In the genomic region with DNA sequence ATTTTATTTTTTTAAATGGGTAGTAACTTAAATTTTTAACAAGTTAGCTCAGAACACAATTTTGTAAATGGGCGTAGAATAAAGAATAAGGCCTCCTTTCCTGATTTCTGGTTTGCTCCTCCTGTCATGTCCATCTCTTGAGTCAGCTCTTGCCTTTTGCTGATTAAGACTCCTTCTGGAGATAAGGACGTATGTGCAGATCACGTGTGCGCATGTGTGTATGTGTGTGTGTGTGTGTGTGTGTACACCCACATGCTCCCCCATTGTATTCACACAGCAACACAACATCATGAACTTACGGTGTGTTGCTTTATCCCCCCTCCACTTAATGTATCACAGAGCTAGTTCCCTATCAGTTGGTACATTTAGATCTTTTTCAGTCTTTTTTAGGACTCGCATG, we compare ENCODE assay signal across 1 cellular context.
TF ChIP-seq lines count a peak whose summit lies in the region.

No MANE protein-coding gene starts in this region.

TF ChIP-seq in GM12878, 131 proteins besides CTCF, POLR2A, EP300 and RAD21 (continued from another document):
- no peak for TF ChIP-seq CBX5 (IDR thresholded peaks at IDR 0.05; ENCODE audit: low read depth)
- TF ChIP-seq YBX1 (IDR thresholded peaks at IDR 0.05), result no peak
- no peak for TF ChIP-seq BRCA1 (IDR thresholded peaks at IDR 0.05; ENCODE audit: low read depth, low read length)
- TF ChIP-seq NFYA (IDR thresholded peaks at IDR 0.05; ENCODE audit: borderline replicate concordance, low read depth, low read length), result no peak
- TF ChIP-seq JUND (IDR thresholded peaks at IDR 0.05; ENCODE audit: low read depth, low read length), result no peak
- TF ChIP-seq HCFC1 (IDR thresholded peaks at IDR 0.05; ENCODE audit: low read length), result no peak
- 0 out of 2 replicates have a peak, but pooled peaks have one; percentile 39 for TF ChIP-seq RB1 (IDR thresholded peaks at IDR 0.05; ENCODE audit: borderline replicate concordance)
- TF ChIP-seq TARDBP (IDR thresholded peaks at IDR 0.05; ENCODE audit: borderline replicate concordance), result no peak
- TF ChIP-seq PAX8 (IDR thresholded peaks at IDR 0.05), result 0 out of 2 replicates have a peak, but pooled peaks have one; percentile 72
- TF ChIP-seq KAT2A (conservative IDR thresholded peaks at IDR 0.05; ENCODE audit: control insufficient read depth, low read depth, low read length), result no peak
- TF ChIP-seq, protein P1, sequence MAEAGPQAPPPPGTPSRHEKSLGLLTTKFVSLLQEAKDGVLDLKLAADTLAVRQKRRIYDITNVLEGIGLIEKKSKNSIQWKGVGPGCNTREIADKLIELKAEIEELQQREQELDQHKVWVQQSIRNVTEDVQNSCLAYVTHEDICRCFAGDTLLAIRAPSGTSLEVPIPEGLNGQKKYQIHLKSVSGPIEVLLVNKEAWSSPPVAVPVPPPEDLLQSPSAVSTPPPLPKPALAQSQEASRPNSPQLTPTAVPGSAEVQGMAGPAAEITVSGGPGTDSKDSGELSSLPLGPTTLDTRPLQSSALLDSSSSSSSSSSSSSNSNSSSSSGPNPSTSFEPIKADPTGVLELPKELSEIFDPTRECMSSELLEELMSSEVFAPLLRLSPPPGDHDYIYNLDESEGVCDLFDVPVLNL (IDR thresholded peaks at IDR 0.05; ENCODE audit: low read depth, low read length), result no peak
- no peak for TF ChIP-seq ZNF274 (IDR thresholded peaks at IDR 0.05; ENCODE audit: insufficient read depth, insufficient read length)
- no peak for TF ChIP-seq PML (IDR thresholded peaks at IDR 0.05; ENCODE audit: low read length)
- TF ChIP-seq MEF2A (IDR thresholded peaks at IDR 0.05; ENCODE audit: insufficient read depth, low read depth, low read length), result no peak
- no peak for TF ChIP-seq RELA (IDR thresholded peaks at IDR 0.05; ENCODE audit: borderline replicate concordance, partially characterized antibody)
- TF ChIP-seq, protein P2, sequence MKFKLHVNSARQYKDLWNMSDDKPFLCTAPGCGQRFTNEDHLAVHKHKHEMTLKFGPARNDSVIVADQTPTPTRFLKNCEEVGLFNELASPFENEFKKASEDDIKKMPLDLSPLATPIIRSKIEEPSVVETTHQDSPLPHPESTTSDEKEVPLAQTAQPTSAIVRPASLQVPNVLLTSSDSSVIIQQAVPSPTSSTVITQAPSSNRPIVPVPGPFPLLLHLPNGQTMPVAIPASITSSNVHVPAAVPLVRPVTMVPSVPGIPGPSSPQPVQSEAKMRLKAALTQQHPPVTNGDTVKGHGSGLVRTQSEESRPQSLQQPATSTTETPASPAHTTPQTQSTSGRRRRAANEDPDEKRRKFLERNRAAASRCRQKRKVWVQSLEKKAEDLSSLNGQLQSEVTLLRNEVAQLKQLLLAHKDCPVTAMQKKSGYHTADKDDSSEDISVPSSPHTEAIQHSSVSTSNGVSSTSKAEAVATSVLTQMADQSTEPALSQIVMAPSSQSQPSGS (IDR thresholded peaks at IDR 0.05; ENCODE audit: low read length), result no peak
- no peak for TF ChIP-seq MXI1 (IDR thresholded peaks at IDR 0.05; ENCODE audit: low read depth, low read length)
- 0 out of 2 replicates have a peak, but pooled peaks have one; percentile 1 for TF ChIP-seq PAX5 (IDR thresholded peaks at IDR 0.05; ENCODE audit: borderline replicate concordance, low read depth, low read length)
- TF ChIP-seq MEF2B (IDR thresholded peaks at IDR 0.05; ENCODE audit: partially characterized antibody, poor library complexity, severe bottlenecking), result peak; percentile 8
- TF ChIP-seq BCL3 (IDR thresholded peaks at IDR 0.05; ENCODE audit: borderline replicate concordance, insufficient read depth, low read depth, low read length, poor library complexity, severe bottlenecking), result no peak
- TF ChIP-seq RCOR1 (conservative IDR thresholded peaks at IDR 0.05; ENCODE audit: low read depth, low read length), result no peak
- no peak for TF ChIP-seq ZSCAN29 (IDR thresholded peaks at IDR 0.05)
- TF ChIP-seq, protein P3, sequence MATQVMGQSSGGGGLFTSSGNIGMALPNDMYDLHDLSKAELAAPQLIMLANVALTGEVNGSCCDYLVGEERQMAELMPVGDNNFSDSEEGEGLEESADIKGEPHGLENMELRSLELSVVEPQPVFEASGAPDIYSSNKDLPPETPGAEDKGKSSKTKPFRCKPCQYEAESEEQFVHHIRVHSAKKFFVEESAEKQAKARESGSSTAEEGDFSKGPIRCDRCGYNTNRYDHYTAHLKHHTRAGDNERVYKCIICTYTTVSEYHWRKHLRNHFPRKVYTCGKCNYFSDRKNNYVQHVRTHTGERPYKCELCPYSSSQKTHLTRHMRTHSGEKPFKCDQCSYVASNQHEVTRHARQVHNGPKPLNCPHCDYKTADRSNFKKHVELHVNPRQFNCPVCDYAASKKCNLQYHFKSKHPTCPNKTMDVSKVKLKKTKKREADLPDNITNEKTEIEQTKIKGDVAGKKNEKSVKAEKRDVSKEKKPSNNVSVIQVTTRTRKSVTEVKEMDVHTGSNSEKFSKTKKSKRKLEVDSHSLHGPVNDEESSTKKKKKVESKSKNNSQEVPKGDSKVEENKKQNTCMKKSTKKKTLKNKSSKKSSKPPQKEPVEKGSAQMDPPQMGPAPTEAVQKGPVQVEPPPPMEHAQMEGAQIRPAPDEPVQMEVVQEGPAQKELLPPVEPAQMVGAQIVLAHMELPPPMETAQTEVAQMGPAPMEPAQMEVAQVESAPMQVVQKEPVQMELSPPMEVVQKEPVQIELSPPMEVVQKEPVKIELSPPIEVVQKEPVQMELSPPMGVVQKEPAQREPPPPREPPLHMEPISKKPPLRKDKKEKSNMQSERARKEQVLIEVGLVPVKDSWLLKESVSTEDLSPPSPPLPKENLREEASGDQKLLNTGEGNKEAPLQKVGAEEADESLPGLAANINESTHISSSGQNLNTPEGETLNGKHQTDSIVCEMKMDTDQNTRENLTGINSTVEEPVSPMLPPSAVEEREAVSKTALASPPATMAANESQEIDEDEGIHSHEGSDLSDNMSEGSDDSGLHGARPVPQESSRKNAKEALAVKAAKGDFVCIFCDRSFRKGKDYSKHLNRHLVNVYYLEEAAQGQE (IDR thresholded peaks at IDR 0.05; ENCODE audit: low read depth, low read length), result no peak
- no peak for TF ChIP-seq MYB (IDR thresholded peaks at IDR 0.05; ENCODE audit: borderline replicate concordance, low read depth, low read length)
- TF ChIP-seq EGR1 (IDR thresholded peaks at IDR 0.05; ENCODE audit: borderline replicate concordance in 1 of 2, low read depth in 2 of 2, low read length in 2 of 2), result no peak
- TF ChIP-seq ATF3 (IDR thresholded peaks at IDR 0.05; ENCODE audit: borderline replicate concordance, extremely low read depth, low read depth, low read length), result no peak
- TF ChIP-seq RUNX3 (IDR thresholded peaks at IDR 0.05; ENCODE audit: low read length), result no peak
- TF ChIP-seq CHD1 (IDR thresholded peaks at IDR 0.05; ENCODE audit: low read depth, low read length), result no peak
- no peak for TF ChIP-seq TCF3 (IDR thresholded peaks at IDR 0.05; ENCODE audit: borderline replicate concordance, insufficient read depth, low read depth, low read length)
- no peak for TF ChIP-seq PKNOX1 (IDR thresholded peaks at IDR 0.05)
